ENCODE assay signal across 9 cellular contexts in the genomic region with DNA sequence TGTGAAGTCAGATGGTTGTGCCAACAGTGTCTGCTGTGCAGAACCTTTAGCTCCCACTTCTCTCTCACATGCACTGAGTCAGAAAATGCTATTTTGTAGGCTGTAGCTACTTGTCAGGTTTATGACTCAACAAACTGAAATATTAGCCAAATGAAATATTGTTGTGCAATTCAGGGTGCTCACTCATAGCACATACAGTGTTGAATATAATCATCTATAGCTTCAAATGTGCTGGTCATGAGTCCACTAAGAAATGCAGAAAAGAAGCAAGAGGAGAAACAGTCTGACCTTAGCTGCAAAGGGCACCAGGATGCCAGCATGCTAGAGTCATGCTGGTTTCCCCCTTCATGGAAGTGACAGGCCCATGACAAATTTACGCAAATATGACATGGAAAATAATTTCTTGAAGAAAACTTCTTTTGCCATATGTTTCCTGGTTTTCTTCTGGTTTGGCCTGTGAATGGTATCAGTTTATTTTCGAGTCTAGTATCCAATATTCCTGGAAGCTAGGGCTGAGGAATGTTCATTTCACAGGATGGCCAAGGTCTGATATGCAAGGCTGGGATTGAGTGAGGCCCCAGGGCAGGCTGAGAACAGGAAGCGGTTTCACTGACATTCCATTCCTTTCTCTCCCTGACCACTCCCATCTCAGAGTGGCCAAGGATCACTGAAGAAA. TPM values are rescaled to one million over a fixed set of nuclear protein-coding genes. Genes with fewer than 3 reads are reported as not detected.
DNase-seq lines count a peak whose midpoint lies in the region; ATAC-seq, FAIRE-seq and TF ChIP-seq lines count a peak whose summit lies in the region.
"Had no signal": no experiment of that assay in that cellular context is flagged by ENCODE, and none has a peak within 500 bp of the region (broad histone marks: within the 10 kb centered on the region; RNA-seq: fewer than 3 reads in every experiment).

No MANE protein-coding gene starts in this region.

- CTCF ChIA-PET in endothelial cell of umbilical vein (lab: Charles Lee), result interaction anchor here (0.9 to 5.2 kb wide), 9 partner anchors 8 to 768 kb away, joined by 3 to 40 read pairs (median 3); partner anchors contain the start of gene CXCL2
- CTCF ChIA-PET in activated CD8-positive, alpha-beta T cell treated with anti-CD3 and anti-CD28 coated beads, Interleukin-2, amount 10 ng/mL, durations not matched to agents 7 days and 5 days (lab: Charles Lee), result no interaction called here

- H3K9me3 ChIP-seq in endothelial cell of umbilical vein (replicated peaks; ENCODE audit: control insufficient read depth, insufficient read depth, low read length) (no peaks in the 10 kb centered on the region), muscle layer of duodenum (ENCODE audit: control insufficient read depth in 1 of 2, low read length in 2 of 2) (no peaks in the 10 kb centered on the region)

- no peaks in the 10 kb centered on the region for H3K36me3 Mint-ChIP-seq in activated CD8-positive, alpha-beta T cell treated with anti-CD3 and anti-CD28 coated beads, Interleukin-2, amount 10 ng/mL, durations not matched to agents 7 days and 5 days (ENCODE audit: low read depth)

- no peaks in the 10 kb centered on the region for H3K79me2 ChIP-seq in endothelial cell of umbilical vein (ENCODE audit: control insufficient read depth, insufficient read depth, low read length)

- no peak for TF ChIP-seq CTCF in AG09309 (IDR thresholded peaks at IDR 0.05; ENCODE audit: control insufficient read depth, insufficient read depth, low read depth, low read length, missing control alignments)
- no peak for TF ChIP-seq CTCF in endothelial cell of umbilical vein (IDR thresholded peaks at IDR 0.05; ENCODE audit: extremely low read depth in 1 of 2, insufficient read depth in 1 of 2, low read depth in 1 of 2, low read length in 2 of 2)

- no peak overlapping the region for H3K27ac Mint-ChIP-seq in activated CD8-positive, alpha-beta T cell treated with anti-CD3 and anti-CD28 coated beads, Interleukin-2, amount 10 ng/mL, durations not matched to agents 7 days and 5 days

- peak overlapping the region; percentile 25 for H3K4me2 ChIP-seq in endothelial cell of umbilical vein (ENCODE audit: insufficient read depth, low read length)

- peak; percentile 94 for DNase-seq in AG09309 (ENCODE audit: low read depth)
- peak; percentile 87 for DNase-seq in NOMO-1 treated with DMSO at 0.1 percent for 48 hours (lab: John Stamatoyannopoulos, UW; ENCODE audit: unreplicated experiment)
- peak; percentile 93 for DNase-seq in endothelial cell of umbilical vein (ENCODE audit: low read depth, low spot score)
- DNase-seq in activated CD8-positive, alpha-beta T cell treated with anti-CD3 and anti-CD28 coated beads, Interleukin-2, amount 10 ng/mL, durations not matched to agents 7 days and 5 days, result no peak
- DNase-seq in activated CD8-positive, alpha-beta memory T cell treated with anti-CD3 and anti-CD28 coated beads for 24 hours, result no peak

- H2AFZ ChIP-seq in endothelial cell of umbilical vein (ENCODE audit: low read depth, low read length), result peak overlapping the region; percentile 10

- no peaks in the 10 kb centered on the region for H3K9me3 Mint-ChIP-seq in activated CD8-positive, alpha-beta T cell treated with anti-CD3 and anti-CD28 coated beads, Interleukin-2, amount 10 ng/mL, durations not matched to agents 7 days and 5 days (ENCODE audit: insufficient read depth)

- TF ChIP-seq POLR2A in endothelial cell of umbilical vein (IDR thresholded peaks at IDR 0.05; ENCODE audit: low read depth, low read length), result peak; percentile 59

- POLR2A ChIA-PET in endothelial cell of umbilical vein (lab: Charles Lee), result interaction anchor here (0.6 to 2.2 kb wide), 2 partner anchors 10 to 239 kb away, joined by 10 to 12 read pairs; partner anchors contain the start of gene CXCL2
- POLR2A ChIA-PET in activated CD8-positive, alpha-beta T cell treated with anti-CD3 and anti-CD28 coated beads, Interleukin-2, amount 10 ng/mL, durations not matched to agents 7 days and 5 days (lab: Charles Lee), result no interaction called here

- H3K4me1 ChIP-seq in endothelial cell of umbilical vein (ENCODE audit: control insufficient read depth, extremely low read depth, insufficient read depth, low read length) (peaks cover 44% of the 10 kb centered on the region), muscle layer of duodenum (ENCODE audit: control insufficient read depth in 1 of 2, insufficient read depth in 2 of 2, low read length in 2 of 2) (peaks cover 0 to 5% of the 10 kb centered on the region in 2 donors)

- H3K27ac ChIP-seq in endothelial cell of umbilical vein (ENCODE audit: insufficient read depth, low read depth, low read length) (peak overlapping the region; percentile 92), muscle layer of duodenum (ENCODE audit: low read length) (peak overlapping the region; percentile 46)

- H3K4me3 ChIP-seq in AG09309 (ENCODE audit: control insufficient read depth, low read depth, low read length) (no peak overlapping the region), endothelial cell of umbilical vein (replicated peaks in 1 of 3; ENCODE audit: insufficient read depth in 1 of 3, low read depth in 1 of 3, low read length in 3 of 3) (no peak overlapping the region), muscle layer of duodenum (ENCODE audit: low read depth in 1 of 2, low read length in 2 of 2) (no peak overlapping the region)

- no peaks in the 10 kb centered on the region for H3K9me1 ChIP-seq in endothelial cell of umbilical vein (replicated peaks; ENCODE audit: control insufficient read depth, extremely low read depth, insufficient read depth, low read length)

- peak overlapping the region; percentile 49 for H3K9ac ChIP-seq in endothelial cell of umbilical vein (replicated peaks; ENCODE audit: extremely low read depth, insufficient read depth, low read length)

- TSS peak; percentile 30 for BruUV-seq in endothelial cell of umbilical vein (replicated peaks; lab: Mats Ljungman, UMichigan)

- H4K20me1 ChIP-seq in endothelial cell of umbilical vein (replicated peaks; ENCODE audit: control insufficient read depth, extremely low read depth, insufficient read depth, low read length), result no peaks in the 10 kb centered on the region

- H3K36me3 ChIP-seq in endothelial cell of umbilical vein (ENCODE audit: control insufficient read depth in 2 of 2, extremely low read depth in 1 of 2, insufficient read depth in 2 of 2, low read length in 2 of 2) (no peaks in the 10 kb centered on the region), muscle layer of duodenum (ENCODE audit: control insufficient read depth in 1 of 2, insufficient read depth in 2 of 2, low read length in 2 of 2) (peaks cover 0 to 6% of the 10 kb centered on the region in 2 donors)

- ATAC-seq in HG03097 (IDR thresholded peaks at IDR 0.05; ENCODE audit: low FRiP score, unreplicated experiment), result no peak
- no peak for ATAC-seq in GM21381 (IDR thresholded peaks at IDR 0.05; ENCODE audit: unreplicated experiment)
- no peak for ATAC-seq in activated CD8-positive, alpha-beta T cell treated with anti-CD3 and anti-CD28 coated beads, Interleukin-2, amount 10 ng/mL, durations not matched to agents 7 days and 5 days

- H3K4me1 Mint-ChIP-seq in activated CD8-positive, alpha-beta T cell treated with anti-CD3 and anti-CD28 coated beads, Interleukin-2, amount 10 ng/mL, durations not matched to agents 7 days and 5 days (ENCODE audit: low read depth), result no peaks in the 10 kb centered on the region

- H3K27me3 ChIP-seq in endothelial cell of umbilical vein (ENCODE audit: control insufficient read depth in 2 of 2, insufficient read depth in 2 of 2, low read length in 2 of 2) (no peaks in the 10 kb centered on the region), muscle layer of duodenum (ENCODE audit: low read depth, low read length) (no peaks in the 10 kb centered on the region)

- H3K4me3 Mint-ChIP-seq in activated CD8-positive, alpha-beta T cell treated with anti-CD3 and anti-CD28 coated beads, Interleukin-2, amount 10 ng/mL, durations not matched to agents 7 days and 5 days, result no peak overlapping the region

- FAIRE-seq in endothelial cell of umbilical vein (lab: Jason Lieb, UNC), result peak; percentile 98

- H3K27me3 Mint-ChIP-seq in activated CD8-positive, alpha-beta T cell treated with anti-CD3 and anti-CD28 coated beads, Interleukin-2, amount 10 ng/mL, durations not matched to agents 7 days and 5 days (ENCODE audit: low read depth), result peaks cover 2% of the 10 kb centered on the region

- dilution Hi-C loops in endothelial cell of umbilical vein (cut with MboI; ENCODE audit: extremely low pct_ligation_motif_present, low sequenced_read_pairs), result no loop called here

- intact Hi-C loops in endothelial cell of umbilical vein (cut with micrococcal nuclease), result loop anchor here (1.0 to 5.0 kb wide), 7 partner anchors 8 to 523 kb away; partner anchors contain the start of gene CXCL2

TF ChIP-seq in endothelial cell of umbilical vein, 7 proteins besides CTCF, POLR2A, EP300 and RAD21 (continues in another document):
- TF ChIP-seq FOS (IDR thresholded peaks at IDR 0.05; ENCODE audit: borderline replicate concordance, insufficient read depth, low read length) (peak; percentile 83), EZH2 (IDR thresholded peaks at IDR 0.05; ENCODE audit: borderline replicate concordance, low read depth, low read length, severe bottlenecking) (no peak), GATA2 (IDR thresholded peaks at IDR 0.05; ENCODE audit: insufficient read depth, insufficient read length, low read depth, low read length) (peak; percentile 24), POLR2AphosphoS5 (IDR thresholded peaks at IDR 0.05; ENCODE audit: insufficient read depth, low read depth, low read length) (peak; percentile 27)

RNA-seq across cellular contexts. Expression of gene CXCL2, which starts 10.3 kb away (rescaled TPM):
- total RNA-seq in endothelial cell of umbilical vein, result 6.2 and 8.6 TPM in 2 replicates
- 15.1 and 15.9 TPM in 2 replicates for polyA plus RNA-seq in endothelial cell of umbilical vein
- 15.3 and 24.9 TPM in 2 replicates for polyA plus RNA-seq in endothelial cell of umbilical vein (2011; cell fraction: cytosol; rRNA removed)
- 72.1 and 85.7 TPM in 2 replicates for polyA plus RNA-seq in endothelial cell of umbilical vein (2011; cell fraction: nucleus; rRNA removed)
- polyA plus RNA-seq in endothelial cell of umbilical vein (2012), result 8.9 and 11.1 TPM in 2 replicates
- polyA minus RNA-seq in endothelial cell of umbilical vein, result 4.0 and 4.9 TPM in 2 replicates
- polyA minus RNA-seq in endothelial cell of umbilical vein (2011; cell fraction: cytosol; rRNA and poly(A)+ RNA removed), result 68.0 TPM
- 36.4 and 70.3 TPM in 2 replicates for polyA minus RNA-seq in endothelial cell of umbilical vein (2011; cell fraction: nucleus; rRNA and poly(A)+ RNA removed)
- not detected for total RNA-seq in activated CD8-positive, alpha-beta T cell treated with anti-CD3 and anti-CD28 coated beads, Interleukin-2, amount 10 ng/mL, durations not matched to agents 7 days and 5 days
- total RNA-seq: G401 had no signal

RNA-seq across cellular contexts. Expression of gene MTHFD2L, which starts 48.7 kb away (rescaled TPM):
- total RNA-seq in endothelial cell of umbilical vein, result 12.4 and 15.2 TPM in 2 replicates
- polyA plus RNA-seq in endothelial cell of umbilical vein, result 4.4 and 6.9 TPM in 2 replicates
- 5.7 and 5.8 TPM in 2 replicates for polyA plus RNA-seq in endothelial cell of umbilical vein (2011; cell fraction: cytosol; rRNA removed)
- polyA plus RNA-seq in endothelial cell of umbilical vein (2011; cell fraction: nucleus; rRNA removed), result 10.9 and 17.7 TPM in 2 replicates
- polyA plus RNA-seq in endothelial cell of umbilical vein (2012), result 5.8 and 9.6 TPM in 2 replicates
- 10.8 and 12.9 TPM in 2 replicates for polyA minus RNA-seq in endothelial cell of umbilical vein
- polyA minus RNA-seq in endothelial cell of umbilical vein (2011; cell fraction: cytosol; rRNA and poly(A)+ RNA removed), result 9.7 TPM
- 40.7 and 49.2 TPM in 2 replicates for polyA minus RNA-seq in endothelial cell of umbilical vein (2011; cell fraction: nucleus; rRNA and poly(A)+ RNA removed)
- 1 to 10 TPM; 5.3 to 5.5 TPM for total RNA-seq in activated CD8-positive, alpha-beta T cell treated with anti-CD3 and anti-CD28 coated beads, Interleukin-2, amount 10 ng/mL, durations not matched to agents 7 days and 5 days

Comparison
In these comparisons a context has a peak if more than half of its experiments do, and no peak if none do; other contexts are left out.
1. DNase-seq: peak in AG09309 (single experiment), NOMO-1 treated with DMSO at 0.1 percent for 48 hours (single experiment) and endothelial cell of umbilical vein (single experiment); none in activated CD8-positive, alpha-beta T cell treated with anti-CD3 and anti-CD28 coated beads, Interleukin-2, amount 10 ng/mL, durations not matched to agents 7 days and 5 days (single experiment) and activated CD8-positive, alpha-beta memory T cell treated with anti-CD3 and anti-CD28 coated beads for 24 hours (single experiment).